19 cellular contexts compared by ENCODE assay signal in the genomic region with DNA sequence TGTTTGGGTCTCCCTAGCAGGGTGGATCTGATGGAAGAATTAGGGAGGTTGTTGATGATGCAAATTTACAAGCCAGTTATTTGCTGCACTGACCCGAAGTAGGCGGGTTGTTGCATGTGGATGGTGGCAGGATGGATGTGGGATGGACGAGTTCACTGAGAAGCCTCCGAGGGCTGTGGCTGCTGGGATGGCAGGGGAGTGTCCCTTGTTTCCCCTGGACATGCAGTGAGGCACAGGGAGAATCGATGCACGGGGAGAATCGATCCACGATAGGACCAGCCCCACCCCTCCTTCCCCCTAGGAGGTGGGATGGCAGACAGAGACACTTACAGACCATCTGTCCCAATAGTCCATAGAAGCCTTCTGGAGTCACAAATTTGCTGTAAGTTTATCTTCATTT. TPM values are rescaled to one million over a fixed set of nuclear protein-coding genes. Genes with fewer than 3 reads are reported as not detected.
DNase-seq lines count a peak whose midpoint lies in the region; ATAC-seq and TF ChIP-seq lines count a peak whose summit lies in the region.
"Had no signal": no experiment of that assay in that cellular context is flagged by ENCODE, and none has a peak within 500 bp of the region (broad histone marks: within the 10 kb centered on the region; RNA-seq: fewer than 3 reads in every experiment).

No MANE protein-coding gene starts in this region.

- intact Hi-C loops in stomach (cut with DNase I; ENCODE audit: low total_unique reads) (no loop called here), Calu3 (cut with micrococcal nuclease; ENCODE audit: unreplicated experiment) (no loop called here)

- H3K27me3 ChIP-seq in stomach = no peaks in the 10 kb centered on the region
- H3K27me3 ChIP-seq: BLaER1, neural progenitor cell had no signal

- no peak overlapping the region for H3K4me3 ChIP-seq in stomach
- H3K4me3 ChIP-seq: BLaER1, neural progenitor cell, SJSA1 had no signal

- peaks cover 5% of the 10 kb centered on the region for H3K4me1 Mint-ChIP-seq in activated CD4-positive, alpha-beta T cell treated with anti-CD3 and anti-CD28 coated beads, Interleukin-2, amount 10 ng/mL, durations not matched to agents 7 days and 5 days
- no peaks in the 10 kb centered on the region for H3K4me1 Mint-ChIP-seq in Calu3 (ENCODE audit: low read depth, unreplicated experiment)

- ATAC-seq in left lobe of liver = no peak
- ATAC-seq: left colon had no signal

- WGBS in stomach, 5 donors = 74 to 84% (median 76%) methylated on average over 8 of the region's 8 CpGs

- no peak overlapping the region for H3K4me3 Mint-ChIP-seq in activated CD4-positive, alpha-beta T cell treated with anti-CD3 and anti-CD28 coated beads, Interleukin-2, amount 10 ng/mL, durations not matched to agents 7 days and 5 days
- no peak overlapping the region for H3K4me3 Mint-ChIP-seq in Calu3 (ENCODE audit: low read depth, unreplicated experiment)
- H3K4me3 Mint-ChIP-seq: activated naive CD8-positive, alpha-beta T cell treated with anti-CD3 and anti-CD28 coated beads, Interleukin-2, amount 10 ng/mL, durations not matched to agents 7 days and 5 days; neural progenitor cell had no signal

- POLR2A ChIA-PET in activated CD4-positive, alpha-beta T cell treated with anti-CD3 and anti-CD28 coated beads, Interleukin-2, amount 10 ng/mL, durations not matched to agents 7 days and 5 days (lab: Charles Lee) = no interaction called here

- TF ChIP-seq EP300 in stomach (IDR thresholded peaks at IDR 0.05) = no peak

- peaks cover 49% of the 10 kb centered on the region for H3K27me3 Mint-ChIP-seq in activated CD4-positive, alpha-beta T cell treated with anti-CD3 and anti-CD28 coated beads, Interleukin-2, amount 10 ng/mL, durations not matched to agents 7 days and 5 days
- no peaks in the 10 kb centered on the region for H3K27me3 Mint-ChIP-seq in Calu3 (ENCODE audit: unreplicated experiment)

- peak overlapping the region in 2 of 5 donors; percentile 27 to 73 for H3K27ac ChIP-seq in stomach
- H3K27ac ChIP-seq: BLaER1, neural progenitor cell, SJSA1 had no signal

- CTCF ChIA-PET in activated CD4-positive, alpha-beta T cell treated with anti-CD3 and anti-CD28 coated beads, Interleukin-2, amount 10 ng/mL, durations not matched to agents 7 days and 5 days (lab: Charles Lee) = interaction anchor here (0.7 to 1.5 kb wide), 2 partner anchors 80 to 177 kb away, joined by 3 to 4 read pairs; no protein-coding TSS in a partner anchor
- CTCF ChIA-PET in Calu3 (lab: Charles Lee) = no interaction called here

- peak; percentile 4 for DNase-seq in activated CD4-positive, alpha-beta T cell treated with anti-CD3 and anti-CD28 coated beads, Interleukin-2, amount 10 ng/mL, durations not matched to agents 7 days and 5 days
- no peak for DNase-seq in activated CD4-positive, alpha-beta T cell treated with anti-CD3 and anti-CD28 coated beads, Interleukin-2, amount 50 U/mL, for 48 hours
- peak; percentile 53 for DNase-seq in NCI-H524 treated with DMSO at 0.1 percent for 48 hours (lab: John Stamatoyannopoulos, UW)
- DNase-seq in left lobe of liver (ENCODE audit: low spot score) = peak; percentile 48
- DNase-seq in stomach = peak; percentile 8
- DNase-seq in GM10266 (ENCODE audit: extremely low spot score) = no peak
- no peak for DNase-seq in Calu3
- DNase-seq in NOMO-1 treated with dmso at 0.1 percent for 144 hours (lab: John Stamatoyannopoulos, UW; ENCODE audit: unreplicated experiment) = no peak
- DNase-seq: activated CD4-positive, alpha-beta T cell treated with anti-CD3 and anti-CD28 coated beads, Interleukin-2, amount 50 U/mL, for 4 hours; activated naive CD8-positive, alpha-beta T cell treated with anti-CD3 and anti-CD28 coated beads, Interleukin-2, amount 10 ng/mL, durations not matched to agents 7 days and 5 days; Karpas-422; NCI-H2081 treated with DMSO at 0.1 percent for 48 hours; NCI-H510A treated with DMSO at 0.1 percent for 48 hours; PC-3; stimulated activated CD4-positive, alpha-beta T cell treated with anti-CD3 and anti-CD28 coated beads, Interleukin-4, amount 100 ng/mL, for 4 hours had no signal

- H3K4me1 ChIP-seq in stomach = peaks cover 11 to 64% (median 43%) of the 10 kb centered on the region in 4 donors
- H3K4me1 ChIP-seq: SJSA1 had no signal

- H3K27ac Mint-ChIP-seq in activated CD4-positive, alpha-beta T cell treated with anti-CD3 and anti-CD28 coated beads, Interleukin-2, amount 10 ng/mL, durations not matched to agents 7 days and 5 days = no peak overlapping the region
- no peak overlapping the region for H3K27ac Mint-ChIP-seq in Calu3 (ENCODE audit: unreplicated experiment)
- H3K27ac Mint-ChIP-seq: activated naive CD8-positive, alpha-beta T cell treated with anti-CD3 and anti-CD28 coated beads, Interleukin-2, amount 10 ng/mL, durations not matched to agents 7 days and 5 days had no signal

- H3K36me3 Mint-ChIP-seq in activated CD4-positive, alpha-beta T cell treated with anti-CD3 and anti-CD28 coated beads, Interleukin-2, amount 10 ng/mL, durations not matched to agents 7 days and 5 days (ENCODE audit: low read depth) = no peaks in the 10 kb centered on the region
- no peaks in the 10 kb centered on the region for H3K36me3 Mint-ChIP-seq in Calu3 (ENCODE audit: insufficient read depth, unreplicated experiment)
- H3K36me3 Mint-ChIP-seq: activated naive CD8-positive, alpha-beta T cell treated with anti-CD3 and anti-CD28 coated beads, Interleukin-2, amount 10 ng/mL, durations not matched to agents 7 days and 5 days; neural progenitor cell had no signal

- TF ChIP-seq CTCF in stomach (IDR thresholded peaks at IDR 0.05) (no peak), GM10266 (IDR thresholded peaks at IDR 0.05; ENCODE audit: control insufficient read depth, insufficient read depth, low read depth, missing control alignments) (no peak), Calu3 (IDR thresholded peaks at IDR 0.05; ENCODE audit: unreplicated experiment) (no peak)

- H3K9me3 ChIP-seq in stomach = no peaks in the 10 kb centered on the region
- H3K9me3 ChIP-seq: SJSA1 had no signal

- TF ChIP-seq POLR2A in stomach (IDR thresholded peaks at IDR 0.05) = no peak

- no TSS peak for BruUV-seq in Calu3 (replicated peaks; lab: Mats Ljungman, UMichigan)

- no peaks in the 10 kb centered on the region for H3K36me3 ChIP-seq in stomach
- H3K36me3 ChIP-seq: BLaER1, neural progenitor cell, SJSA1 had no signal

- no peaks in the 10 kb centered on the region for H3K9me3 Mint-ChIP-seq in activated CD4-positive, alpha-beta T cell treated with anti-CD3 and anti-CD28 coated beads, Interleukin-2, amount 10 ng/mL, durations not matched to agents 7 days and 5 days
- no peaks in the 10 kb centered on the region for H3K9me3 Mint-ChIP-seq in Calu3 (ENCODE audit: low read depth, unreplicated experiment)
- H3K9me3 Mint-ChIP-seq: activated naive CD8-positive, alpha-beta T cell treated with anti-CD3 and anti-CD28 coated beads, Interleukin-2, amount 10 ng/mL, durations not matched to agents 7 days and 5 days; neural progenitor cell had no signal

RNA-seq across cellular contexts. Expression of a gene that starts 31.0 kb away (rescaled TPM):
- total RNA-seq in activated CD4-positive, alpha-beta T cell treated with anti-CD3 and anti-CD28 coated beads, Interleukin-2, amount 10 ng/mL, durations not matched to agents 7 days and 5 days = 100 to 1,000 TPM; 235 to 264 TPM
- total RNA-seq in left lobe of liver (91.9 TPM), stomach (10 to 100 TPM in 4 of 5 donors, 1 to 10 TPM in 1; 9.3 to 74.0 (median 38.8) TPM), Calu3 (2022) (14.1 and 22.9 TPM in 2 replicates)
- polyA plus RNA-seq in stomach = 10 to 100 TPM; 23.0 to 30.7 (median 24.3) TPM

Comparison
In these comparisons a context has a peak if more than half of its experiments do, and no peak if none do; other contexts are left out.
1. DNase-seq: peak in activated CD4-positive, alpha-beta T cell treated with anti-CD3 and anti-CD28 coated beads, Interleukin-2, amount 10 ng/mL, durations not matched to agents 7 days and 5 days (single experiment), NCI-H524 treated with DMSO at 0.1 percent for 48 hours (single experiment), left lobe of liver (single experiment) and stomach (single experiment); none in activated CD4-positive, alpha-beta T cell treated with anti-CD3 and anti-CD28 coated beads, Interleukin-2, amount 50 U/mL, for 48 hours (0 of 2), GM10266 (single experiment), Calu3 (single experiment) and NOMO-1 treated with dmso at 0.1 percent for 144 hours (single experiment).